8 cellular contexts compared by ENCODE assay signal in genomic region chr12:80837342-80837978, GRCh38.
DNase-seq lines count a peak whose midpoint lies in the region; ATAC-seq, FAIRE-seq and TF ChIP-seq lines count a peak whose summit lies in the region.

No MANE protein-coding gene starts in this region.

- CTCF ChIA-PET in activated CD8-positive, alpha-beta T cell treated with anti-CD3 and anti-CD28 coated beads for 36 hours (lab: Charles Lee) = no interaction called here

- no peak for FAIRE-seq in RCC 7860 (lab: Jason Lieb, UNC)

- POLR2A ChIA-PET in activated CD8-positive, alpha-beta T cell treated with anti-CD3 and anti-CD28 coated beads for 36 hours (lab: Charles Lee) = no interaction called here

- H3K9me3 Mint-ChIP-seq in CD14-positive monocyte (no peaks in the 10 kb centered on the region), progenitor cell of endocrine pancreas (ENCODE audit: low read depth) (no peaks in the 10 kb centered on the region)
- H3K9me3 Mint-ChIP-seq in activated CD8-positive, alpha-beta T cell treated with anti-CD3 and anti-CD28 coated beads for 36 hours = peaks cover 5% of the 10 kb centered on the region
- peaks cover 6% of the 10 kb centered on the region for H3K9me3 Mint-ChIP-seq in T-helper 2 cell treated with Interferon-gamma antibody and Interleukin-4, amounts not matched to agents 5 μg/mL and 100 μg/mL, for 36 hours

- H3K4me1 Mint-ChIP-seq in CD14-positive monocyte (peaks cover 10% of the 10 kb centered on the region), progenitor cell of endocrine pancreas (ENCODE audit: low read depth) (peaks cover 5% of the 10 kb centered on the region)
- H3K4me1 Mint-ChIP-seq in activated CD8-positive, alpha-beta T cell treated with anti-CD3 and anti-CD28 coated beads for 36 hours (ENCODE audit: low read depth) = no peaks in the 10 kb centered on the region
- H3K4me1 Mint-ChIP-seq in T-helper 2 cell treated with Interferon-gamma antibody and Interleukin-4, amounts not matched to agents 5 μg/mL and 100 μg/mL, for 36 hours (ENCODE audit: low read depth) = no peaks in the 10 kb centered on the region

- H3K27ac Mint-ChIP-seq in CD14-positive monocyte (peak overlapping the region in 2 of 7 donors; percentile 43 to 51), progenitor cell of endocrine pancreas (no peak overlapping the region)
- H3K27ac Mint-ChIP-seq in activated CD8-positive, alpha-beta T cell treated with anti-CD3 and anti-CD28 coated beads for 36 hours = no peak overlapping the region
- no peak overlapping the region for H3K27ac Mint-ChIP-seq in T-helper 2 cell treated with Interferon-gamma antibody and Interleukin-4, amounts not matched to agents 5 μg/mL and 100 μg/mL, for 36 hours

- H3K36me3 Mint-ChIP-seq in CD14-positive monocyte = peaks cover 27 to 33% of the 10 kb centered on the region in 2 donors
- H3K36me3 Mint-ChIP-seq in progenitor cell of endocrine pancreas (ENCODE audit: insufficient read depth) = no peaks in the 10 kb centered on the region
- no peaks in the 10 kb centered on the region for H3K36me3 Mint-ChIP-seq in activated CD8-positive, alpha-beta T cell treated with anti-CD3 and anti-CD28 coated beads for 36 hours (ENCODE audit: low read depth)
- no peaks in the 10 kb centered on the region for H3K36me3 Mint-ChIP-seq in T-helper 2 cell treated with Interferon-gamma antibody and Interleukin-4, amounts not matched to agents 5 μg/mL and 100 μg/mL, for 36 hours (ENCODE audit: low read depth)

- H3K4me3 Mint-ChIP-seq in CD14-positive monocyte (no peak overlapping the region), progenitor cell of endocrine pancreas (ENCODE audit: low read depth) (no peak overlapping the region)
- no peak overlapping the region for H3K4me3 Mint-ChIP-seq in activated CD8-positive, alpha-beta T cell treated with anti-CD3 and anti-CD28 coated beads for 36 hours
- H3K4me3 Mint-ChIP-seq in T-helper 2 cell treated with Interferon-gamma antibody and Interleukin-4, amounts not matched to agents 5 μg/mL and 100 μg/mL, for 36 hours = no peak overlapping the region

- H3K27me3 Mint-ChIP-seq in CD14-positive monocyte (ENCODE audit: low read depth in 3 of 3) (peaks cover 0 to 1% (median 0%) of the 10 kb centered on the region in 3 donors), progenitor cell of endocrine pancreas (no peaks in the 10 kb centered on the region)
- H3K27me3 Mint-ChIP-seq in activated CD8-positive, alpha-beta T cell treated with anti-CD3 and anti-CD28 coated beads for 36 hours = no peaks in the 10 kb centered on the region
- no peaks in the 10 kb centered on the region for H3K27me3 Mint-ChIP-seq in T-helper 2 cell treated with Interferon-gamma antibody and Interleukin-4, amounts not matched to agents 5 μg/mL and 100 μg/mL, for 36 hours (ENCODE audit: low read depth)

- intact Hi-C loops in CD14-positive monocyte (cut with micrococcal nuclease) = no loop called here
- intact Hi-C loops in activated CD8-positive, alpha-beta T cell treated with anti-CD3 and anti-CD28 coated beads for 36 hours (cut with micrococcal nuclease) = no loop called here

- ATAC-seq in GM21381 (IDR thresholded peaks at IDR 0.05; ENCODE audit: unreplicated experiment) = peak; percentile 61
- no peak for ATAC-seq in activated CD8-positive, alpha-beta T cell treated with anti-CD3 and anti-CD28 coated beads for 36 hours

- TF ChIP-seq CTCF in CD14-positive monocyte (IDR thresholded peaks at IDR 0.05) = peak; percentile 63
- TF ChIP-seq CTCF in foreskin fibroblast (IDR thresholded peaks at IDR 0.05; ENCODE audit: low read depth, low read length) = peak; percentile 90
- TF ChIP-seq CTCF in progenitor cell of endocrine pancreas (IDR thresholded peaks at IDR 0.05; ENCODE audit: unreplicated experiment) = peak; percentile 75
- no peak for TF ChIP-seq CTCF in activated CD8-positive, alpha-beta T cell treated with anti-CD3 and anti-CD28 coated beads for 36 hours (IDR thresholded peaks at IDR 0.05)

- no peak for DNase-seq in CD14-positive monocyte (ENCODE audit: low spot score)
- DNase-seq in HT1080 (ENCODE audit: low read depth) = peak; percentile 34
- peak; percentile 8 for DNase-seq in RCC 7860 (ENCODE audit: low spot score)
- DNase-seq in foreskin fibroblast = peak; percentile 64 to 88
- no peak for DNase-seq in progenitor cell of endocrine pancreas (ENCODE audit: low spot score, unreplicated experiment)
- no peak for DNase-seq in activated CD8-positive, alpha-beta T cell treated with anti-CD3 and anti-CD28 coated beads for 36 hours
- no peak for DNase-seq in T-helper 2 cell treated with Interferon-gamma antibody and Interleukin-4, amounts not matched to agents 5 μg/mL and 100 μg/mL, for 36 hours (ENCODE audit: low spot score)

- H3K4me3 ChIP-seq in foreskin fibroblast (ENCODE audit: low read depth in 1 of 2, low read length in 2 of 2) = no peak overlapping the region

Comparison
In these comparisons a context has a peak if more than half of its experiments do, and no peak if none do; other contexts are left out.
1. DNase-seq: peak in HT1080 (single experiment), RCC 7860 (single experiment) and foreskin fibroblast (2 of 2); none in CD14-positive monocyte (single experiment), progenitor cell of endocrine pancreas (single experiment), activated CD8-positive, alpha-beta T cell treated with anti-CD3 and anti-CD28 coated beads for 36 hours (single experiment) and T-helper 2 cell treated with Interferon-gamma antibody and Interleukin-4, amounts not matched to agents 5 μg/mL and 100 μg/mL, for 36 hours (single experiment).